Comparison of ENCODE assay signal across 8 cellular contexts in the genomic region with DNA sequence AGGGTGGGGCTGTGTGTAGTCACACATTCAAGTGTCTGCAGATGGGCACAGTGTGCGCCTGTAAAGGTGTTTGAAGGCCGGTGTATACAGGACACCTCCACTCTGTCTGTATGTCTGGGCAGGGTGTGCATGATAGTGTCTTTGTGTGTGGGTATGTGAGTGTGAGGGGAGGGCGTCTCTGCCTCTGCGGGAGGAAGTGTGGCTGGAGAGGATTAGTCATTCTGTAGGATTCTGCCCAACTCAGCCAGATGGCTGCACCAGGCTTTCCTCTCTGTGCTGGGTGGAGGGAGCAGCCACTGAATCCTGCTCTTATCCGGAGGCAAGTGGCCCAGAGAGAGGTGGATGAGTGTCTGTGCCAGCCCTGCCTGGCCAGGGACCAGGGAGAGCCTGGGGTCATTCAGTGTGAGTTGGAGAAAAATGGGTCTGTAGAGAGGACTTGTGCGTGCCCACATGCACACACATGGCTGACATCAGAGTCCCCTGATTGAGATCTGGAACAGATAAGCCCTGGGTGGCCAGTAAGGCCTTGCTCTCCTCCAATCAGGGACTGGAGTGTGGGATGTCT. TPM values are rescaled to one million over a fixed set of nuclear protein-coding genes. Genes with fewer than 3 reads are reported as not detected.
DNase-seq lines count a peak whose midpoint lies in the region; ATAC-seq and TF ChIP-seq lines count a peak whose summit lies in the region.

No MANE protein-coding gene starts in this region.

- no peaks in the 10 kb centered on the region for H3K9me3 ChIP-seq in esophagus muscularis mucosa

- TF ChIP-seq POLR2A in esophagus muscularis mucosa (IDR thresholded peaks at IDR 0.05; ENCODE audit: low read depth): no peak

- peaks cover 23 to 37% (median 31%) of the 10 kb centered on the region in 4 donors for H3K4me1 ChIP-seq in esophagus muscularis mucosa

- H3K27ac Mint-ChIP-seq in naive B cell: peak overlapping the region in 4 of 6 donors; percentile 70 to 95 (median 84)
- H3K27ac Mint-ChIP-seq in stimulated activated memory B cell treated with anti-CD40 and anti-IgM and Interleukin-4, amounts not matched to agents 10 μg/mL and 1 μg/mL and 100 μg/mL, for 72 hours: peak overlapping the region; percentile 63

- H3K36me3 ChIP-seq in esophagus muscularis mucosa: peaks cover 26 to 34% (median 34%) of the 10 kb centered on the region in 4 donors

- peak overlapping the region; percentile 84 to 97 (median 96) for H3K4me3 Mint-ChIP-seq in naive B cell
- peak overlapping the region; percentile 90 for H3K4me3 Mint-ChIP-seq in stimulated activated memory B cell treated with anti-CD40 and anti-IgM and Interleukin-4, amounts not matched to agents 10 μg/mL and 1 μg/mL and 100 μg/mL, for 72 hours

- H3K4me1 Mint-ChIP-seq in naive B cell: peaks cover 17 to 22% (median 19%) of the 10 kb centered on the region in 3 donors
- peaks cover 23% of the 10 kb centered on the region for H3K4me1 Mint-ChIP-seq in stimulated activated memory B cell treated with anti-CD40 and anti-IgM and Interleukin-4, amounts not matched to agents 10 μg/mL and 1 μg/mL and 100 μg/mL, for 72 hours

- H3K27me3 Mint-ChIP-seq in naive B cell: peaks cover 2 to 20% (median 18%) of the 10 kb centered on the region in 3 donors
- peaks cover 23% of the 10 kb centered on the region for H3K27me3 Mint-ChIP-seq in stimulated activated memory B cell treated with anti-CD40 and anti-IgM and Interleukin-4, amounts not matched to agents 10 μg/mL and 1 μg/mL and 100 μg/mL, for 72 hours

- TF ChIP-seq EP300 in esophagus muscularis mucosa (IDR thresholded peaks at IDR 0.05): no peak

- no peak for ATAC-seq in naive B cell (ENCODE audit: low read depth in 2 of 2)
- ATAC-seq in stimulated activated memory B cell treated with anti-CD40 and anti-IgM and Interleukin-4, amounts not matched to agents 10 μg/mL and 1 μg/mL and 100 μg/mL, for 72 hours: peak; percentile 31
- no peak for ATAC-seq in HG02571 (IDR thresholded peaks at IDR 0.05; ENCODE audit: unreplicated experiment)

- peaks cover 0 to 16% of the 10 kb centered on the region in 2 donors for H3K36me3 Mint-ChIP-seq in naive B cell
- peaks cover 20% of the 10 kb centered on the region for H3K36me3 Mint-ChIP-seq in stimulated activated memory B cell treated with anti-CD40 and anti-IgM and Interleukin-4, amounts not matched to agents 10 μg/mL and 1 μg/mL and 100 μg/mL, for 72 hours

- H3K9me3 Mint-ChIP-seq in naive B cell: peaks cover 0 to 2% (median 0%) of the 10 kb centered on the region in 7 donors
- no peaks in the 10 kb centered on the region for H3K9me3 Mint-ChIP-seq in stimulated activated memory B cell treated with anti-CD40 and anti-IgM and Interleukin-4, amounts not matched to agents 10 μg/mL and 1 μg/mL and 100 μg/mL, for 72 hours

- 6% methylated on average over 3 of the region's 6 CpGs for WGBS in esophagus muscularis mucosa

- DNase-seq in NOMO-1 (lab: John Stamatoyannopoulos, UW; ENCODE audit: unreplicated experiment in 2 of 2): peak; percentile 40 to 54
- DNase-seq in NOMO-1 treated with dmso at 0.1 percent for 144 hours (lab: John Stamatoyannopoulos, UW; ENCODE audit: unreplicated experiment): no peak
- peak; percentile 38 for DNase-seq in NCI-H524 treated with DMSO at 0.1 percent for 48 hours (lab: John Stamatoyannopoulos, UW)
- DNase-seq in activated T-cell treated with anti-CD3 and anti-CD28 coated beads for 4 hours: peak; percentile 55
- peak; percentile 94 for DNase-seq in esophagus muscularis mucosa (ENCODE audit: extremely low spot score)
- DNase-seq in naive B cell: no peak

- H3K27ac ChIP-seq in esophagus muscularis mucosa (replicated peaks in 1 of 4): peak overlapping the region; percentile 94 to 99 (median 96)

- no peaks in the 10 kb centered on the region for H3K27me3 ChIP-seq in esophagus muscularis mucosa

- peak overlapping the region; percentile 74 to 85 (median 80) for H3K4me3 ChIP-seq in esophagus muscularis mucosa

- intact Hi-C loops in esophagus muscularis mucosa (cut with DNase I): no loop called here

- TF ChIP-seq CTCF in esophagus muscularis mucosa (IDR thresholded peaks at IDR 0.05): no peak

RNA-seq across cellular contexts. Expression of a gene that starts 1.7 kb away (rescaled TPM):
- total RNA-seq in esophagus muscularis mucosa: 10 to 100 TPM; 40.9 to 95.5 (median 76.1) TPM
- 1 to 10 TPM; 3.5 to 6.4 (median 4.8) TPM for polyA plus RNA-seq in naive B cell (ENCODE audit: low read depth in 6 of 6)

RNA-seq across cellular contexts. Expression of a gene that starts 1.8 kb away (rescaled TPM):
- under 1 TPM; under 0.01 to 0.75 (median 0.39) TPM for total RNA-seq in esophagus muscularis mucosa
- under 1 TPM in 2 of 6 donors, not detected in 4; 0.23 to 0.87 TPM for polyA plus RNA-seq in naive B cell (ENCODE audit: low read depth in 6 of 6)

RNA-seq across cellular contexts. Expression of a gene that starts 29.1 kb away (rescaled TPM):
- 1 to 10 TPM; 1.0 to 4.0 (median 2.6) TPM for total RNA-seq in esophagus muscularis mucosa
- not detected for polyA plus RNA-seq in naive B cell (ENCODE audit: low read depth in 6 of 6)

RNA-seq across cellular contexts. Expression of a gene that starts 33.1 kb away (rescaled TPM):
- total RNA-seq in esophagus muscularis mucosa: 100 to 1,000 TPM in 3 of 4 donors, 10 to 100 TPM in 1; 90.5 to 209 (median 162) TPM
- 10 to 100 TPM in 5 of 6 donors, 1 to 10 TPM in 1; 2.2 to 21.5 (median 13.2) TPM for polyA plus RNA-seq in naive B cell (ENCODE audit: low read depth in 6 of 6)

RNA-seq across cellular contexts. Expression of a gene that starts 45.4 kb away (rescaled TPM):
- total RNA-seq in esophagus muscularis mucosa: 10 to 100 TPM in 2 of 4 donors, 1 to 10 TPM in 2; 3.7 to 11.1 (median 9.0) TPM
- 10 to 100 TPM in 2 of 6 donors, 1 to 10 TPM in 3, not detected in 1; 5.5 to 13.3 (median 8.1) TPM for polyA plus RNA-seq in naive B cell (ENCODE audit: low read depth in 6 of 6)

Comparison
In these comparisons a context has a peak if more than half of its experiments do, and no peak if none do; other contexts are left out.
1. DNase-seq: peak in NOMO-1 (2 of 2), NCI-H524 treated with DMSO at 0.1 percent for 48 hours (single experiment), activated T-cell treated with anti-CD3 and anti-CD28 coated beads for 4 hours (single experiment) and esophagus muscularis mucosa (single experiment); none in NOMO-1 treated with dmso at 0.1 percent for 144 hours (single experiment) and naive B cell (single experiment).